In genomic region chr4:183797041-183797444, GRCh38 we compare ENCODE assay signal across 8 cellular contexts.
DNase-seq lines count a peak whose midpoint lies in the region; TF ChIP-seq lines count a peak whose summit lies in the region.

No MANE protein-coding gene starts in this region.

- H3K4me3 ChIP-seq in SJCRH30, result peak overlapping the region; percentile 52

- no peaks in the 10 kb centered on the region for H3K27me3 ChIP-seq in SJCRH30

- H3K4me1 Mint-ChIP-seq in glutamatergic neuron (ENCODE audit: low read depth, unreplicated experiment), result peaks cover 4% of the 10 kb centered on the region
- peaks cover 19% of the 10 kb centered on the region for H3K4me1 Mint-ChIP-seq in progenitor cell of endocrine pancreas (ENCODE audit: low read depth)

- H3K27ac ChIP-seq in SJCRH30, result no peak overlapping the region

- H3K4me1 ChIP-seq in SJCRH30, result no peaks in the 10 kb centered on the region

- H3K4me3 Mint-ChIP-seq in glutamatergic neuron (ENCODE audit: unreplicated experiment), result peak overlapping the region; percentile 82
- H3K4me3 Mint-ChIP-seq in progenitor cell of endocrine pancreas (ENCODE audit: low read depth), result peak overlapping the region; percentile 79

- H3K9me3 ChIP-seq in SJCRH30 (replicated peaks), result no peaks in the 10 kb centered on the region

- TF ChIP-seq CTCF in glutamatergic neuron (IDR thresholded peaks at IDR 0.05; ENCODE audit: partially characterized antibody, unreplicated experiment) (no peak), progenitor cell of endocrine pancreas (IDR thresholded peaks at IDR 0.05; ENCODE audit: unreplicated experiment) (no peak)

- H3K27me3 Mint-ChIP-seq in glutamatergic neuron (ENCODE audit: unreplicated experiment), result peaks cover 11% of the 10 kb centered on the region
- no peaks in the 10 kb centered on the region for H3K27me3 Mint-ChIP-seq in progenitor cell of endocrine pancreas

- peak overlapping the region; percentile 17 for H3K27ac Mint-ChIP-seq in glutamatergic neuron (ENCODE audit: unreplicated experiment)
- peak overlapping the region; percentile 80 for H3K27ac Mint-ChIP-seq in progenitor cell of endocrine pancreas

- H3K9me3 Mint-ChIP-seq in glutamatergic neuron (ENCODE audit: unreplicated experiment) (peaks cover 7% of the 10 kb centered on the region), progenitor cell of endocrine pancreas (ENCODE audit: low read depth) (peaks cover 14% of the 10 kb centered on the region)

- DNase-seq in DMS53 (lab: John Stamatoyannopoulos, UW) (peak; percentile 67), SJCRH30 (peak in 1 of 2 experiments; percentile 9), glutamatergic neuron (peak; percentile 18), progenitor cell of endocrine pancreas (ENCODE audit: low spot score, unreplicated experiment) (peak; percentile 35), GM19240 (ENCODE audit: insufficient read length, low spot score) (no peak), AG08396 (ENCODE audit: low spot score) (no peak), COR-L47 (lab: John Stamatoyannopoulos, UW) (no peak)
- DNase-seq in effector CD4-positive, alpha-beta T cell, result no peak

- no peaks in the 10 kb centered on the region for H3K36me3 ChIP-seq in SJCRH30

- H3K36me3 Mint-ChIP-seq in glutamatergic neuron (ENCODE audit: unreplicated experiment), result peaks cover 6% of the 10 kb centered on the region
- peaks cover 2% of the 10 kb centered on the region for H3K36me3 Mint-ChIP-seq in progenitor cell of endocrine pancreas (ENCODE audit: insufficient read depth)

Comparison
In these comparisons a context has a peak if more than half of its experiments do, and no peak if none do; other contexts are left out.
1. DNase-seq: peak in DMS53 (single experiment), glutamatergic neuron (single experiment) and progenitor cell of endocrine pancreas (single experiment); none in GM19240 (single experiment), effector CD4-positive, alpha-beta T cell (single experiment), AG08396 (single experiment) and COR-L47 (single experiment).